27 cellular contexts compared by ENCODE assay signal in genomic region chr7:57201021-57201894, GRCh38.
"Had no signal": no experiment of that assay in that cellular context is flagged by ENCODE, and none has a peak within 500 bp of the region (broad histone marks: within the 10 kb centered on the region; RNA-seq: fewer than 3 reads in every experiment).

No MANE protein-coding gene starts in this region.

- ATAC-seq: esophagus mucosa; gastrocnemius medialis; heart left ventricle; left cardiac atrium; left lung; naive thymus-derived CD4-positive, alpha-beta T cell; psoas muscle; right cardiac atrium; stimulated activated naive CD8-positive, alpha-beta T cell treated with anti-CD3 and anti-CD28 coated beads, Interleukin-15, amount 100 ng/mL, for 72 hours had no signal

- H2AFZ ChIP-seq: hepatocyte, neural progenitor cell had no signal

- H3K4me3 ChIP-seq: colonic mucosa, gastrocnemius medialis, heart left ventricle, hepatocyte, left lung, lung, neural progenitor cell, psoas muscle, skin epidermis, testis, tibial artery, upper lobe of left lung, uterus had no signal

- H3K9me3 ChIP-seq: colonic mucosa, gastrocnemius medialis, left lung, testis, uterus had no signal

- H3K27me3 ChIP-seq: colonic mucosa, gastrocnemius medialis, heart left ventricle, hepatocyte, left lung, neural progenitor cell, testis, tibial artery, upper lobe of left lung, uterus had no signal

- H3K9ac ChIP-seq: neural progenitor cell had no signal

- H3K4me2 ChIP-seq: hepatocyte, neural progenitor cell had no signal

- H3K79me2 ChIP-seq: hepatocyte had no signal

- H3K27ac ChIP-seq: colonic mucosa, epithelial cell of prostate, gastrocnemius medialis, heart left ventricle, hepatocyte, left lung, neural progenitor cell, psoas muscle, skin epidermis, testis, tibial artery, upper lobe of left lung, uterus had no signal

- H3K36me3 ChIP-seq: colonic mucosa, gastrocnemius medialis, heart left ventricle, left lung, neural progenitor cell, tibial artery, upper lobe of left lung, uterus had no signal

- H3K4me1 ChIP-seq: colonic mucosa, gastrocnemius medialis, heart left ventricle, left lung, neural progenitor cell, psoas muscle, testis, tibial artery, upper lobe of left lung, uterus had no signal

- DNase-seq: colonic mucosa; effector CD8-positive, alpha-beta T cell; endodermal cell; foreskin fibroblast; gastrocnemius medialis; heart left ventricle; left cardiac atrium; naive thymus-derived CD4-positive, alpha-beta T cell; psoas muscle; stimulated activated CD4-positive, alpha-beta T cell treated with anti-CD3 and anti-CD28 coated beads, Interleukin-1b, Interleukin-23, amount 100 ng/mL, for 48 hours; stimulated activated CD4-positive, alpha-beta T cell treated with anti-CD3 and anti-CD28 coated beads, Interleukin-4, amount 100 ng/mL, for 1 hour; stimulated activated CD8-positive, alpha-beta memory T cell treated with anti-CD3 and anti-CD28 coated beads, Interleukin-4, amount 100 ng/mL, for 48 hours; stimulated activated naive CD4-positive, alpha-beta T cell; stimulated activated naive CD8-positive, alpha-beta T cell treated with anti-CD3 and anti-CD28 coated beads, Interleukin-15, amount 100 ng/mL, for 72 hours; substantia nigra; testis; upper lobe of left lung had no signal
